ENCODE assay signal across 20 cellular contexts in the genomic region with DNA sequence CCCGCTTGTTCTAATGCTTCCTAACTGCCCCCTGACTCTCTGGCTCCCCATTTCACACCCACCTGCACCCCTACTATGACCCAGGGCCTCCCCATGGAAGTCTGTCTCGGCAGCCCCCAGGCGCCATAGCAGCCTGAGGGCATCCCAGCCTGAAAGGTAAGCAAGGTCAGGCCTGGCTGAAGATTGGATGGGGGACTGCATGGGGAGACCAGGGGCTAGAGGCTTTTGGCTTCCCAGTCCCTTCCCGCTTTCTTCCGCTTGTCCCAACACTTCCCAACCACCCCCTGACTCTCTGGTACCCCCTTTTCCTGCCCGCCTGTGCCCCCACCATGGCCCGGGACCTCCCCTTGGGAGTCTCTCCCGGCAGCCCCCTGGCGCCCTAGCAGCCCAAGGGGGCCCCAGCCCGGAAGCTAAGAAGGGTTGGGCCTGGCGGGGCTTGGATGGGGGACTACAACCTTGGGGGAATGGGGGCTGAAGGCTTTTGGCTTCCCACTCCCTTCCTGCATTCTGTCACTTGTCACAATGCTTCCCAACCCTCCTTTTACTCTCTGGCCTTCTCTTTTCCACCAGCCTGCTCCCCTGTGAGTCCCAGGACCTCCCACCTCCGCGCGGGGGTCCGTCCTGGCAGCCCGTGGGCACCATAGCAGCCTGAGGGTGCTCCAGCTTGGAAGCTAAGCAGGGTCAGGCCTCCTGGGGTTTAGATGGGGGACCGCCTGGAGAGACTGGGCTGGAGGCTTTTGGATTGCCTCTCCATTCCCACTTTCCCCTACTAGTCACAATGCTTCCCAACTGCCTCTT.
A peak's percentile ranks its signal among the peaks of the same experiment; 100 is the strongest.
DNase-seq lines count a peak whose midpoint lies in the region; ATAC-seq and TF ChIP-seq lines count a peak whose summit lies in the region.
"Had no signal": no experiment of that assay in that cellular context is flagged by ENCODE, and none has a peak within 500 bp of the region (broad histone marks: within the 10 kb centered on the region; RNA-seq: fewer than 3 reads in every experiment).

No MANE protein-coding gene starts in this region.

- ATAC-seq in Right ventricle myocardium inferior (no peak), HG03159 (IDR thresholded peaks at IDR 0.05; ENCODE audit: unreplicated experiment) (no peak), HG02678 (IDR thresholded peaks at IDR 0.05; ENCODE audit: unreplicated experiment) (no peak)
- ATAC-seq: A549 had no signal

- H3K27me3 ChIP-seq in right atrium auricular region = no peaks in the 10 kb centered on the region
- no peaks in the 10 kb centered on the region for H3K27me3 ChIP-seq in esophagus muscularis mucosa
- no peaks in the 10 kb centered on the region for H3K27me3 ChIP-seq in osteoblast (ENCODE audit: insufficient read depth, low read length)
- H3K27me3 ChIP-seq: BE2C; BLaER1 treated with 17β-estradiol and CSF1 and Interleukin-3, amounts not matched to agents 10 nM and 100 nM had no signal

- WGBS in esophagus muscularis mucosa = 86% methylated on average over 14 of the region's 17 CpGs

- no peak for TF ChIP-seq POLR2A in esophagus muscularis mucosa (IDR thresholded peaks at IDR 0.05; ENCODE audit: low read depth)

- TF ChIP-seq EP300 in esophagus muscularis mucosa (IDR thresholded peaks at IDR 0.05) = no peak

- H3K36me3 ChIP-seq in right atrium auricular region = no peaks in the 10 kb centered on the region
- H3K36me3 ChIP-seq in esophagus muscularis mucosa = no peaks in the 10 kb centered on the region
- no peaks in the 10 kb centered on the region for H3K36me3 ChIP-seq in osteoblast (ENCODE audit: insufficient read depth, low read length)
- H3K36me3 ChIP-seq: BE2C; BLaER1 treated with 17β-estradiol and CSF1 and Interleukin-3, amounts not matched to agents 10 nM and 100 nM had no signal

- H3K4me2 ChIP-seq in osteoblast (ENCODE audit: insufficient read depth, low read length) = no peak overlapping the region
- H3K4me2 ChIP-seq: A549; BLaER1 treated with 17β-estradiol and CSF1 and Interleukin-3, amounts not matched to agents 10 nM and 100 nM had no signal

- H3K79me2 ChIP-seq in osteoblast (ENCODE audit: insufficient read depth, low read length) = no peaks in the 10 kb centered on the region

- H3K9me3 ChIP-seq in right atrium auricular region (no peaks in the 10 kb centered on the region), esophagus muscularis mucosa (peaks cover 0 to 43% (median 12%) of the 10 kb centered on the region in 4 donors), osteoblast (ENCODE audit: low read depth, low read length) (no peaks in the 10 kb centered on the region)
- H3K9me3 ChIP-seq: A549, BE2C had no signal

- intact Hi-C loops in Right ventricle myocardium inferior (cut with DNase I) (no loop called here), esophagus muscularis mucosa (cut with DNase I) (loop anchor here (10.0 kb wide), 1 partner anchor 73 kb away; no protein-coding TSS in a partner anchor)

- no peak overlapping the region for H2AFZ ChIP-seq in osteoblast (ENCODE audit: low read length)

- TF ChIP-seq CTCF in right atrium auricular region (IDR thresholded peaks at IDR 0.05) (no peak), esophagus muscularis mucosa (IDR thresholded peaks at IDR 0.05) (no peak), osteoblast (IDR thresholded peaks at IDR 0.05; ENCODE audit: extremely low read depth, low read depth, low read length) (no peak)

- no peaks in the 10 kb centered on the region for H3K4me1 ChIP-seq in right atrium auricular region
- H3K4me1 ChIP-seq in esophagus muscularis mucosa = no peaks in the 10 kb centered on the region
- no peaks in the 10 kb centered on the region for H3K4me1 ChIP-seq in osteoblast (ENCODE audit: insufficient read depth, low read length)
- H3K4me1 ChIP-seq: A549, BE2C had no signal

- no peak overlapping the region for H3K4me3 ChIP-seq in right atrium auricular region
- H3K4me3 ChIP-seq in esophagus muscularis mucosa = no peak overlapping the region
- no peak overlapping the region for H3K4me3 ChIP-seq in osteoblast (ENCODE audit: insufficient read depth, low read length)
- H3K4me3 ChIP-seq: A549; BLaER1 treated with 17β-estradiol and CSF1 and Interleukin-3, amounts not matched to agents 10 nM and 100 nM had no signal

- H4K20me1 ChIP-seq in osteoblast (ENCODE audit: insufficient read depth, low read length) = no peaks in the 10 kb centered on the region
- H4K20me1 ChIP-seq: BLaER1 treated with 17β-estradiol and CSF1 and Interleukin-3, amounts not matched to agents 10 nM and 100 nM had no signal

- H3K27ac ChIP-seq in right atrium auricular region (no peak overlapping the region), esophagus muscularis mucosa (replicated peaks in 1 of 4) (no peak overlapping the region), osteoblast (ENCODE audit: low read depth, low read length) (no peak overlapping the region)
- H3K27ac ChIP-seq: BLaER1 treated with 17β-estradiol and CSF1 and Interleukin-3, amounts not matched to agents 10 nM and 100 nM had no signal

- DNase-seq in right atrium auricular region (ENCODE audit: low spot score) (peak; percentile 28), Right ventricle myocardium inferior (ENCODE audit: missing footprints) (no peak), esophagus muscularis mucosa (ENCODE audit: extremely low spot score) (peak; percentile 82), osteoblast (ENCODE audit: insufficient read length, low spot score, missing footprints) (peak; percentile 19)
- DNase-seq in stimulated activated CD4-positive, alpha-beta T cell treated with anti-CD3 and anti-CD28 coated beads, Interleukin-2, amount 100 ng/mL, for 48 hours = no peak
- DNase-seq: 8988T; ACHN; AML-193; BE2C; CD4-positive, alpha-beta T cell; CD8-positive, alpha-beta memory T cell; DMS 273 treated with DMSO at 0.1 percent for 48 hours; DMS79 treated with DMSO at 0.1 percent for 48 hours; GF-D8; GOT3; HCEC 1CT had no signal

Comparison
In these comparisons a context has a peak if more than half of its experiments do, and no peak if none do; other contexts are left out.
1. DNase-seq: peak in right atrium auricular region (single experiment), esophagus muscularis mucosa (single experiment) and osteoblast (single experiment); none in Right ventricle myocardium inferior (single experiment) and stimulated activated CD4-positive, alpha-beta T cell treated with anti-CD3 and anti-CD28 coated beads, Interleukin-2, amount 100 ng/mL, for 48 hours (0 of 2).